10 cellular contexts compared by ENCODE assay signal in genomic region chr12:98656289-98657101, GRCh38. TPM values are rescaled to one million over a fixed set of nuclear protein-coding genes. Genes with fewer than 3 reads are reported as not detected.
A peak's percentile ranks its signal among the peaks of the same experiment; 100 is the strongest.
DNase-seq lines count a peak whose midpoint lies in the region; ATAC-seq, FAIRE-seq and TF ChIP-seq lines count a peak whose summit lies in the region.
"Had no signal": no experiment of that assay in that cellular context is flagged by ENCODE, and none has a peak within 500 bp of the region (broad histone marks: within the 10 kb centered on the region; RNA-seq: fewer than 3 reads in every experiment).

No MANE protein-coding gene starts in this region.

- no peak overlapping the region for H3K4me3 ChIP-seq in endothelial cell of umbilical vein (replicated peaks in 1 of 3; ENCODE audit: insufficient read depth in 1 of 3, low read depth in 1 of 3, low read length in 3 of 3)
- H3K4me3 ChIP-seq: pancreas, stomach had no signal

- CTCF ChIA-PET in GM10248 (lab: Yijun Ruan, JAX), result no interaction called here
- CTCF ChIA-PET in endothelial cell of umbilical vein (lab: Charles Lee), result interaction anchor here (1.5 to 3.6 kb wide), 2 partner anchors 50 to 90 kb away, joined by 3 to 12 read pairs; no protein-coding TSS in a partner anchor

- no peaks in the 10 kb centered on the region for H3K9me1 ChIP-seq in endothelial cell of umbilical vein (replicated peaks; ENCODE audit: control insufficient read depth, extremely low read depth, insufficient read depth, low read length)

- dilution Hi-C loops in endothelial cell of umbilical vein (cut with MboI; ENCODE audit: extremely low pct_ligation_motif_present, low sequenced_read_pairs), result no loop called here

- no peak for TF ChIP-seq CTCF in GM10248 (IDR thresholded peaks at IDR 0.05; ENCODE audit: control extremely low read depth, extremely low read depth, low read depth, missing control alignments)
- no peak for TF ChIP-seq CTCF in endothelial cell of umbilical vein (IDR thresholded peaks at IDR 0.05; ENCODE audit: extremely low read depth in 1 of 2, insufficient read depth in 1 of 2, low read depth in 1 of 2, low read length in 2 of 2)

- H3K4me1 ChIP-seq in endothelial cell of umbilical vein (ENCODE audit: control insufficient read depth, extremely low read depth, insufficient read depth, low read length), result peaks cover 4% of the 10 kb centered on the region
- H3K4me1 ChIP-seq: pancreas, stomach had no signal

- no peaks in the 10 kb centered on the region for H3K9me3 ChIP-seq in endothelial cell of umbilical vein (replicated peaks; ENCODE audit: control insufficient read depth, insufficient read depth, low read length)
- H3K9me3 ChIP-seq: pancreas, stomach had no signal

- H3K27me3 ChIP-seq in endothelial cell of umbilical vein (ENCODE audit: control insufficient read depth in 2 of 2, insufficient read depth in 2 of 2, low read length in 2 of 2), result no peaks in the 10 kb centered on the region
- H3K27me3 ChIP-seq: pancreas, stomach had no signal

- no peak for FAIRE-seq in endothelial cell of umbilical vein (lab: Jason Lieb, UNC)
- no peak for FAIRE-seq in frontal cortex (lab: Jason Lieb, UNC)
- FAIRE-seq: pancreas had no signal

- no peak overlapping the region for H3K4me2 ChIP-seq in endothelial cell of umbilical vein (ENCODE audit: insufficient read depth, low read length)

- peaks cover 6 to 18% of the 10 kb centered on the region in 2 experiments for H3K36me3 ChIP-seq in endothelial cell of umbilical vein (ENCODE audit: control insufficient read depth in 2 of 2, extremely low read depth in 1 of 2, insufficient read depth in 2 of 2, low read length in 2 of 2)
- H3K36me3 ChIP-seq: pancreas had no signal

- ATAC-seq in GM18868 (IDR thresholded peaks at IDR 0.05; ENCODE audit: unreplicated experiment), result peak; percentile 72
- ATAC-seq: pancreas had no signal

- H3K27ac ChIP-seq in endothelial cell of umbilical vein (ENCODE audit: insufficient read depth, low read depth, low read length), result no peak overlapping the region
- H3K27ac ChIP-seq: pancreas, stomach had no signal

- no peaks in the 10 kb centered on the region for H4K20me1 ChIP-seq in endothelial cell of umbilical vein (replicated peaks; ENCODE audit: control insufficient read depth, extremely low read depth, insufficient read depth, low read length)

- TF ChIP-seq POLR2A in endothelial cell of umbilical vein (IDR thresholded peaks at IDR 0.05; ENCODE audit: low read depth, low read length), result no peak

- peak; percentile 26 for DNase-seq in GM10248 (ENCODE audit: extremely low spot score)
- DNase-seq in HT-29 (ENCODE audit: low spot score), result peak; percentile 30
- DNase-seq in endothelial cell of umbilical vein (ENCODE audit: low read depth, low spot score), result peak; percentile 26
- no peak for DNase-seq in frontal cortex (ENCODE audit: low spot score in 2 of 2)
- no peak for DNase-seq in HuH-7.5 (ENCODE audit: low spot score)
- no peak for DNase-seq in SW480 (ENCODE audit: low spot score)
- DNase-seq: mesenchymal stem cell, pancreas, stomach had no signal

- peaks cover 8% of the 10 kb centered on the region for H3K79me2 ChIP-seq in endothelial cell of umbilical vein (ENCODE audit: control insufficient read depth, insufficient read depth, low read length)

- BruUV-seq in endothelial cell of umbilical vein (replicated peaks; lab: Mats Ljungman, UMichigan), result no TSS peak

- H2AFZ ChIP-seq in endothelial cell of umbilical vein (ENCODE audit: low read depth, low read length), result no peak overlapping the region

- H3K9ac ChIP-seq in endothelial cell of umbilical vein (replicated peaks; ENCODE audit: extremely low read depth, insufficient read depth, low read length), result no peak overlapping the region

- intact Hi-C loops in endothelial cell of umbilical vein (cut with micrococcal nuclease), result no loop called here

- POLR2A ChIA-PET in GM10248 (lab: Yijun Ruan, JAX), result no interaction called here
- POLR2A ChIA-PET in endothelial cell of umbilical vein (lab: Charles Lee), result no interaction called here

TF ChIP-seq in endothelial cell of umbilical vein, 7 proteins besides CTCF, POLR2A, EP300 and RAD21:
- TF ChIP-seq JUN (IDR thresholded peaks at IDR 0.05; ENCODE audit: borderline replicate concordance, insufficient read depth, insufficient read length, low read depth) (peak; percentile 42), POLR2AphosphoS5 (IDR thresholded peaks at IDR 0.05; ENCODE audit: insufficient read depth, low read depth, low read length) (no peak)
TF ChIP-seq in endothelial cell of umbilical vein: peak in this region for 1.

RNA-seq across cellular contexts. Expression of gene APAF1, which starts 11.4 kb away (rescaled TPM):
- 6.5 and 7.9 TPM in 2 replicates for total RNA-seq in HT-29 (2014; rRNA removed; shearing (Covaris generic))
- total RNA-seq in endothelial cell of umbilical vein (32.1 and 35.2 TPM in 2 replicates), frontal cortex (39.9 TPM)
- 6.2 and 7.2 TPM in 2 replicates for polyA plus RNA-seq in endothelial cell of umbilical vein
- polyA plus RNA-seq in endothelial cell of umbilical vein (2011; cell fraction: cytosol; rRNA removed), result 7.0 and 7.1 TPM in 2 replicates
- 15.6 and 21.1 TPM in 2 replicates for polyA plus RNA-seq in endothelial cell of umbilical vein (2011; cell fraction: nucleus; rRNA removed)
- polyA plus RNA-seq in endothelial cell of umbilical vein (2012), result 15.5 and 17.3 TPM in 2 replicates
- polyA minus RNA-seq in endothelial cell of umbilical vein, result 19.0 and 21.9 TPM in 2 replicates
- polyA minus RNA-seq in endothelial cell of umbilical vein (2011; cell fraction: cytosol; rRNA and poly(A)+ RNA removed), result 11.5 TPM
- polyA minus RNA-seq in endothelial cell of umbilical vein (2011; cell fraction: nucleus; rRNA and poly(A)+ RNA removed), result 28.6 and 35.2 TPM in 2 replicates

RNA-seq across cellular contexts. Expression of gene IKBIP, which starts 11.9 kb away (rescaled TPM):
- total RNA-seq in HT-29 (2014; rRNA removed; shearing (Covaris generic)), result 2.5 and 3.5 TPM in 2 replicates
- total RNA-seq in endothelial cell of umbilical vein (56.2 and 56.8 TPM in 2 replicates), frontal cortex (9.4 TPM)
- polyA plus RNA-seq in endothelial cell of umbilical vein, result 8.3 and 12.9 TPM in 2 replicates
- 21.8 and 24.2 TPM in 2 replicates for polyA plus RNA-seq in endothelial cell of umbilical vein (2011; cell fraction: cytosol; rRNA removed)
- polyA plus RNA-seq in endothelial cell of umbilical vein (2011; cell fraction: nucleus; rRNA removed), result 8.3 and 12.7 TPM in 2 replicates
- 44.8 and 60.4 TPM in 2 replicates for polyA plus RNA-seq in endothelial cell of umbilical vein (2012)
- 2.8 and 3.2 TPM in 2 replicates for polyA minus RNA-seq in endothelial cell of umbilical vein
- polyA minus RNA-seq in endothelial cell of umbilical vein (2011; cell fraction: cytosol; rRNA and poly(A)+ RNA removed), result 8.4 TPM
- polyA minus RNA-seq in endothelial cell of umbilical vein (2011; cell fraction: nucleus; rRNA and poly(A)+ RNA removed), result 4.0 and 5.2 TPM in 2 replicates

Comparison
In these comparisons a context has a peak if more than half of its experiments do, and no peak if none do; other contexts are left out.
1. DNase-seq: peak in GM10248 (single experiment), HT-29 (single experiment) and endothelial cell of umbilical vein (single experiment); none in frontal cortex (0 of 2), HuH-7.5 (single experiment) and SW480 (single experiment).